In the genomic region with DNA sequence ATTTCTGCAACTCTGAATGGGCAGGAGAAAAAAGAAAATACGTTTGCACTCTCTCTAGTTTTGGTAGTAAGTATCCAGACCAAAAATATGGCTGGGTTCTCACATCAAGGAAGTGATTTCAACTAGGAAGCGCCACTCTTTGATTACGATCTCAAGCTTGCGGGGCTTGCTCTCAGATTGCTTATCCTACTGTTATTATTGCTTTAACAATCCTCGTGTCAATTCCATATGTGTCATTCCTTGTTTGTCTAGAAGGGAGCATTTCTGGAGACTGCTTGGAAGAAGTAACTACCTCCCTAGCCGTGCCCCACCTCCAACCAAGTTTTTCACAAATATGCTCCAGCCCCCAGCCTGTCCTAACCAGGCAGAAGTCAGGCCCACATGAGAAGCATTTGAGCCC, we compare ENCODE assay signal across 34 cellular contexts.
DNase-seq lines count a peak whose midpoint lies in the region; ATAC-seq and TF ChIP-seq lines count a peak whose summit lies in the region.
"Had no signal": no experiment of that assay in that cellular context is flagged by ENCODE, and none has a peak within 500 bp of the region (broad histone marks: within the 10 kb centered on the region; RNA-seq: fewer than 3 reads in every experiment).

No MANE protein-coding gene starts in this region.

- no peaks in the 10 kb centered on the region for H3K9me3 Mint-ChIP-seq in nephron
- H3K9me3 Mint-ChIP-seq: activated T-cell treated with anti-CD3 and anti-CD28 coated beads, Interleukin-2, amount 50 U/mL, for 24 hours; T-helper 1 cell treated with Interleukin-12 subunit alpha and Interleukin-12 subunit beta and Interleukin-4 antibody, amounts not matched to agents 30 μg/mL and 1 μg/mL, for 36 hours had no signal

- H3K27me3 ChIP-seq in tibial artery: no peaks in the 10 kb centered on the region
- H3K27me3 ChIP-seq: pancreas, right atrium auricular region, vagina had no signal

- H3K4me3 Mint-ChIP-seq in nephron: peak overlapping the region in 2 of 3 experiments; percentile 22 to 25
- H3K4me3 Mint-ChIP-seq: activated CD4-positive, alpha-beta T cell treated with anti-CD3 and anti-CD28 coated beads for 36 hours; activated T-cell treated with anti-CD3 and anti-CD28 coated beads, Interleukin-2, amount 50 U/mL, for 24 hours; T-helper 1 cell treated with Interleukin-12 subunit alpha and Interleukin-12 subunit beta and Interleukin-4 antibody, amounts not matched to agents 30 μg/mL and 1 μg/mL, for 36 hours had no signal

- H3K27ac ChIP-seq in caudate nucleus (ENCODE audit: low read depth, low read length) (peak overlapping the region; percentile 68), tibial artery (peak overlapping the region; percentile 15 to 30)
- H3K27ac ChIP-seq: 22Rv1, brain microvascular endothelial cell, GM23248, lower lobe of right lung, pancreas, right atrium auricular region, RWPE1, spleen, suprapubic skin, vagina had no signal

- DNase-seq in DMS153 (lab: John Stamatoyannopoulos, UW) (peak; percentile 33), DMS153 treated with DMSO at 0.1 percent for 48 hours (lab: John Stamatoyannopoulos, UW; ENCODE audit: unreplicated experiment) (no peak), caudate nucleus (lab: John Stamatoyannopoulos, UW) (no peak), tibial artery (no peak), NK-92 (lab: John Stamatoyannopoulos, UW; ENCODE audit: unreplicated experiment) (no peak), NCI-H345 (lab: John Stamatoyannopoulos, UW) (no peak)
- DNase-seq: activated CD4-positive, alpha-beta T cell treated with anti-CD3 and anti-CD28 coated beads for 36 hours; activated CD8-positive, alpha-beta memory T cell treated with anti-CD3 and anti-CD28 coated beads for 24 hours; activated gamma-delta T cell; activated T-cell treated with anti-CD3 and anti-CD28 coated beads, Interleukin-2, amount 50 U/mL, for 24 hours; brain microvascular endothelial cell; Calu3; effector CD4-positive, alpha-beta T cell; GM23248; heart left ventricle; Kasumi-1; kidney glomerular epithelial cell; lower lobe of right lung; MV-4-11; NCI-H146; NCI-H526; pancreas; SK-N-SH; spleen; stimulated activated CD4-positive, alpha-beta T cell treated with anti-CD3 and anti-CD28 coated beads, Interleukin-2, amount 100 ng/mL, for 48 hours had no signal

- no peak for ATAC-seq in GM19351 (IDR thresholded peaks at IDR 0.05; ENCODE audit: unreplicated experiment)
- ATAC-seq: activated CD4-positive, alpha-beta T cell treated with anti-CD3 and anti-CD28 coated beads for 36 hours; GM12878; heart left ventricle; lower lobe of right lung; pancreas had no signal

- TF ChIP-seq CTCF in nephron (IDR thresholded peaks at IDR 0.05; ENCODE audit: unreplicated experiment in 3 of 3) (no peak), tibial artery (IDR thresholded peaks at IDR 0.05) (no peak)

- peaks cover 41% of the 10 kb centered on the region for H3K4me1 Mint-ChIP-seq in nephron

- H3K27me3 Mint-ChIP-seq in nephron (ENCODE audit: low read depth): peaks cover 84% of the 10 kb centered on the region

- intact Hi-C loops in tibial artery (cut with DNase I; ENCODE audit: low total_unique reads): no loop called here

- H3K4me1 ChIP-seq in tibial artery: peaks cover 0 to 78% (median 41%) of the 10 kb centered on the region in 4 donors

- H3K27ac Mint-ChIP-seq in nephron: no peak overlapping the region
- H3K27ac Mint-ChIP-seq: activated CD4-positive, alpha-beta T cell treated with anti-CD3 and anti-CD28 coated beads for 36 hours; activated T-cell treated with anti-CD3 and anti-CD28 coated beads, Interleukin-2, amount 50 U/mL, for 24 hours; T-helper 1 cell treated with Interleukin-12 subunit alpha and Interleukin-12 subunit beta and Interleukin-4 antibody, amounts not matched to agents 30 μg/mL and 1 μg/mL, for 36 hours had no signal

- H3K4me3 ChIP-seq in tibial artery: peak overlapping the region; percentile 71 to 83
- H3K4me3 ChIP-seq: GM12878, GM23248, heart left ventricle, lower lobe of right lung, pancreas, right atrium auricular region, spleen, suprapubic skin, vagina had no signal

- no peaks in the 10 kb centered on the region for H3K9me3 ChIP-seq in tibial artery
- H3K9me3 ChIP-seq: heart left ventricle, lower lobe of right lung, pancreas, right atrium auricular region, SK-N-SH, spleen, suprapubic skin, vagina had no signal

- H3K36me3 ChIP-seq in tibial artery: peaks cover 0 to 5% (median 0%) of the 10 kb centered on the region in 3 donors
- H3K36me3 ChIP-seq: brain microvascular endothelial cell, heart left ventricle, lower lobe of right lung, pancreas, right atrium auricular region, spleen, suprapubic skin, vagina had no signal

- H3K36me3 Mint-ChIP-seq in nephron (ENCODE audit: low read depth): no peaks in the 10 kb centered on the region
